Comparison of ENCODE assay signal across 1 cellular context in the genomic region with DNA sequence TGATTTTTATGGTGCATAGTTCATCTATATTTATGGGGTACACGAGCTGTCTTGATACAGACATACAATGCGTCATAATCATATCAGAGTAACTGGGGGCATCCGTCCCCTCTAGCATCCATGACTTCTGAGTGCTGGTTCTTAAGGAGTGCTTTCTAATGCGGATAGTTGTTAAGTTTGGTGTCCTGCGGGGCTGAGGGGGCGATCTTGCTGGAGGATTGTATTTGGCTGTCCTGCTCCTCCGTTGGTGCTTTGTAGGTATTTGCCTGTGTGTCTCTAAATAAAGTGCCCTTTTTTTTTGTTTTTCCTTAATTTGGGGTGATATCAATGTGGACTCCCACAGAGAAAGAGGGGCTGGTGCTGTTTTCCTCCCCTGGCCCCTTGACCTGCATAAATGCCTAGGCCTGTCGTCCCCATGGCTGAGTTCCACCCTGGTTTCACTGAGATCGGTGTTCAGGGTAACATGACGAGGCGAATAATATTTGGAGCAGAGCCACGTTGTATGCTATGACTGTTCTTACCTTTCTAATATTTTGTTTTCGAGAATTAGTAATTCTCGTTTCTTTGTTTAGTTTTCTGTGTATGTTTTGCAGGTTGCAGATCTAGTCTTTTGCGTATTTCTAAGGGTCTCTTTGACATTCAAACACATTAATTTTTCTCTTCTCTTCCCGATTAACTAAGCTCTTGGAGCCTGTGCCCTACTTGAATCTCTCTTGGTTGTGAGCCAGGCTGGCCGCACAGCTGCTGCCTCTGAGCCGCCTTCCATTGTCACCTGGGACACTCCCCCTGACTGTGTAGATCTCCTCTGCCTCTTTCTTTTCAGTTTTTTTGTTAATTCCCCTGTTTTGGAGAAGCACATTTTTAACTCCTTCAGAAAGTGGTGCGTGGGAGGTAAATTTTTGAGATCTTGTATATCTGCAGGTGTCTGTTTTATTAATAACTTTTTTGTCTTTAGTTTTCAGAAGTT.
TF ChIP-seq lines count a peak whose summit lies in the region.

No MANE protein-coding gene starts in this region.

TF ChIP-seq in H1, 55 proteins besides CTCF, POLR2A, EP300 and RAD21 (continued from another document):
- no peak for TF ChIP-seq KDM4A (IDR thresholded peaks at IDR 0.05; ENCODE audit: low read depth, low read length, severe bottlenecking)
